Comparison of ENCODE assay signal across 8 cellular contexts in genomic region chr1:148264374-148265276, GRCh38.
DNase-seq lines count a peak whose midpoint lies in the region; ATAC-seq and TF ChIP-seq lines count a peak whose summit lies in the region.

No MANE protein-coding gene starts in this region.

- 24 to 26% methylated on average over 23 to 29 of the region's 29 CpGs for WGBS in GM23248 (ENCODE audit: low coverage in 1 of 2, low lambda C conversion rate in 2 of 2, missing lambda C conversion rate in 2 of 2), 2 experiments

- H2AFZ ChIP-seq in GM23248: no peak overlapping the region

- no peaks in the 10 kb centered on the region for H4K20me1 ChIP-seq in GM23248 (ENCODE audit: insufficient read depth)

- H3K36me3 ChIP-seq in GM23248 (ENCODE audit: low read depth): no peaks in the 10 kb centered on the region

- H3K9me3 ChIP-seq in GM23248 (ENCODE audit: low read depth): no peaks in the 10 kb centered on the region

- H3K4me3 ChIP-seq in GM23248: peak overlapping the region; percentile 76
- peak overlapping the region; percentile 59 for H3K4me3 ChIP-seq in epithelial cell of proximal tubule (ENCODE audit: low read depth, low read length)

- peak overlapping the region; percentile 86 for H3K4me2 ChIP-seq in GM23248 (ENCODE audit: unreplicated experiment)

- peaks cover 15% of the 10 kb centered on the region for H3K27me3 ChIP-seq in GM23248 (replicated peaks; ENCODE audit: insufficient read depth)

- ATAC-seq in HG03095 (IDR thresholded peaks at IDR 0.05; ENCODE audit: unreplicated experiment) (no peak), GM18861 (IDR thresholded peaks at IDR 0.05; ENCODE audit: unreplicated experiment) (no peak), GM19463 (IDR thresholded peaks at IDR 0.05; ENCODE audit: unreplicated experiment) (no peak)

- H3F3A ChIP-seq in GM23248 (ENCODE audit: insufficient read depth): 0 out of 2 replicates have a peak, but pooled peaks cover 10% of the 10 kb centered on the region

- H3K4me1 ChIP-seq in GM23248 (ENCODE audit: insufficient read depth): peaks cover 7% of the 10 kb centered on the region; the same call in 1 of the 2 replicates

- H3K9ac ChIP-seq in GM23248: no peak overlapping the region

- H3K9me2 ChIP-seq in GM23248 (ENCODE audit: insufficient read depth): no peaks in the 10 kb centered on the region

- H3K27ac ChIP-seq in GM23248 (no peak overlapping the region), RWPE1 (peak overlapping the region; percentile 25; the same call in 1 of the 2 replicates)

- in situ Hi-C loops in GM23248 (cut with MboI): no loop called here

- POLR2A ChIA-PET in RWPE1 (lab: Yijun Ruan, JAX; ENCODE audit: low non-redundant PET): no interaction called here

- CTCF ChIA-PET in RWPE1 (lab: Yijun Ruan, JAX): no interaction called here

- TF ChIP-seq CTCF in RWPE1 (conservative IDR thresholded peaks at IDR 0.05; ENCODE audit: low read depth) (no peak), epithelial cell of proximal tubule (conservative IDR thresholded peaks at IDR 0.05; ENCODE audit: low read depth, low read length) (no peak)

- no peaks in the 10 kb centered on the region for H3K79me2 ChIP-seq in GM23248 (ENCODE audit: insufficient read depth)

- peak; percentile 61 for DNase-seq in GM23248
- DNase-seq in RWPE1 (ENCODE audit: low spot score): peak; percentile 6
- DNase-seq in epithelial cell of proximal tubule (ENCODE audit: low read depth): peak; percentile 2
- peak; percentile 2 for DNase-seq in putamen (ENCODE audit: low spot score)
- no peak for DNase-seq in HK-2 (ENCODE audit: unreplicated experiment)
